ENCODE assay signal across 14 cellular contexts in genomic region chr9:88114968-88115612, GRCh38. TPM values are rescaled to one million over a fixed set of nuclear protein-coding genes. Genes with fewer than 3 reads are reported as not detected.
A peak's percentile ranks its signal among the peaks of the same experiment; 100 is the strongest.
DNase-seq lines count a peak whose midpoint lies in the region; ATAC-seq and TF ChIP-seq lines count a peak whose summit lies in the region.
"Not testable (repeated sequence)": the region's sequence is repeated elsewhere in the genome, so short reads cannot be mapped to it uniquely, and the experiment has no call there.
"Had no signal": no experiment of that assay in that cellular context is flagged by ENCODE, and none has a peak within 500 bp of the region (broad histone marks: within the 10 kb centered on the region; RNA-seq: fewer than 3 reads in every experiment).

No MANE protein-coding gene starts in this region.

- POLR2A ChIA-PET in activated CD4-positive, alpha-beta T cell treated with anti-CD3 and anti-CD28 coated beads, Interleukin-2, amount 10 ng/mL, durations not matched to agents 7 days and 5 days (lab: Charles Lee), result not testable (repeated sequence)

- H3K9ac ChIP-seq in H9 (ENCODE audit: extremely low read depth, insufficient read length, low read length); neuronal stem cell (ENCODE audit: low read depth, low read length, poor library complexity): not testable (repeated sequence)

- H2BK15ac ChIP-seq in H9 (ENCODE audit: low read depth, low read length); neuronal stem cell (ENCODE audit: low read length): not testable (repeated sequence)

- in situ Hi-C loops in transverse colon (cut with MboI; ENCODE audit: low pct_ligation_motif_present in 1 of 4, low pct_unique_long_range_greater_than_20kb in 1 of 4, low sequenced_read_pairs in 3 of 4), result not testable (repeated sequence)

- H3K14ac ChIP-seq in H9 (ENCODE audit: insufficient read depth, low read length); neuronal stem cell (ENCODE audit: low read length): not testable (repeated sequence)

- H4K5ac ChIP-seq in H9 (ENCODE audit: insufficient read length, low read depth, low read length), result not testable (repeated sequence)

- CTCF ChIA-PET in activated CD4-positive, alpha-beta T cell treated with anti-CD3 and anti-CD28 coated beads, Interleukin-2, amount 10 ng/mL, durations not matched to agents 7 days and 5 days (lab: Charles Lee), result not testable (repeated sequence)

- not testable (repeated sequence) for H3K4ac ChIP-seq in H9 (ENCODE audit: low read depth, low read length)
- H3K4ac ChIP-seq in neuronal stem cell (ENCODE audit: low read length), result peak overlapping the region; percentile 53

- H3K9me3 ChIP-seq in H9 (ENCODE audit: control insufficient read depth, low read depth, low read length); neuronal stem cell (replicated peaks in 1 of 2; ENCODE audit: control insufficient read depth in 2 of 2, insufficient read depth in 1 of 2, low read depth in 1 of 2, low read length in 2 of 2); transverse colon: not testable (repeated sequence)

- H2BK20ac ChIP-seq in H9 (ENCODE audit: low read depth, low read length, poor library complexity, severe bottlenecking), result not testable (repeated sequence)

- not testable (repeated sequence) for TF ChIP-seq EP300 in transverse colon (IDR thresholded peaks at IDR 0.05; ENCODE audit: low read depth)

- H3K56ac ChIP-seq in H9 (ENCODE audit: insufficient read length, low read depth, low read length), result not testable (repeated sequence)

- not testable (repeated sequence) for H3K9me3 Mint-ChIP-seq in H9; activated CD4-positive, alpha-beta T cell treated with anti-CD3 and anti-CD28 coated beads, Interleukin-2, amount 10 ng/mL, durations not matched to agents 7 days and 5 days

- DNase-seq in H9 (peak; percentile 14), ecto neural progenitor cell (ENCODE audit: low spot score) (peak; percentile 31), transverse colon (peak; percentile 11)
- not testable (repeated sequence) for DNase-seq in activated CD4-positive, alpha-beta T cell treated with anti-CD3 and anti-CD28 coated beads, Interleukin-2, amount 10 ng/mL, durations not matched to agents 7 days and 5 days; left colon; neuronal stem cell (ENCODE audit: low spot score)

- ATAC-seq in left colon, result peak; percentile 21

- H3K4me1 ChIP-seq in H9 (ENCODE audit: insufficient read depth, low read length); neuronal stem cell (ENCODE audit: control insufficient read depth in 2 of 2, insufficient read depth in 1 of 2, low read depth in 1 of 2, low read length in 2 of 2); transverse colon: not testable (repeated sequence)

- H3K4me1 Mint-ChIP-seq in H9; activated CD4-positive, alpha-beta T cell treated with anti-CD3 and anti-CD28 coated beads, Interleukin-2, amount 10 ng/mL, durations not matched to agents 7 days and 5 days: not testable (repeated sequence)

- H3K27me3 ChIP-seq in H9 (ENCODE audit: insufficient read depth, low read length); neuronal stem cell (ENCODE audit: control insufficient read depth in 3 of 3, insufficient read depth in 3 of 3, low read depth in 1 of 3, low read length in 3 of 3); transverse colon: not testable (repeated sequence)

- H2AK5ac ChIP-seq in H9 (ENCODE audit: insufficient read length, low read length); neuronal stem cell (ENCODE audit: low read depth, low read length): not testable (repeated sequence)

- not testable (repeated sequence) for H3K36me3 ChIP-seq in neuronal stem cell (replicated peaks in 1 of 2; ENCODE audit: control insufficient read depth in 2 of 2, insufficient read depth in 2 of 2, low read length in 2 of 2); transverse colon

- H3K27ac Mint-ChIP-seq in H9, result not testable (repeated sequence)
- H3K27ac Mint-ChIP-seq in activated CD4-positive, alpha-beta T cell treated with anti-CD3 and anti-CD28 coated beads, Interleukin-2, amount 10 ng/mL, durations not matched to agents 7 days and 5 days, result peak overlapping the region; percentile 50

- no CpG with 5 or more reads among the region's 13 CpGs for WGBS in H9 (ENCODE audit: extremely low coverage, insufficient read length, low lambda C conversion rate)
- WGBS in neuronal stem cell (ENCODE audit: extremely low coverage in 2 of 2, insufficient read length in 2 of 2, insufficient replicate concordance in 1 of 2), 2 donors, result no CpG with 5 or more reads among the region's 13 CpGs
- 72% methylated on average over 5 of the region's 13 CpGs; no CpG with 5 or more reads in 1 of the 2 donors for WGBS in transverse colon (ENCODE audit: low coverage in 1 of 2), 2 donors

- H3K4me2 ChIP-seq in H9 (ENCODE audit: insufficient read depth, insufficient read length, low read length); neuronal stem cell (ENCODE audit: insufficient read depth, low read length, poor library complexity, severe bottlenecking): not testable (repeated sequence)

- TF ChIP-seq CTCF in H9 (conservative IDR thresholded peaks at IDR 0.05); transverse colon (IDR thresholded peaks at IDR 0.05): not testable (repeated sequence)

- H3K23ac ChIP-seq in H9 (ENCODE audit: insufficient read length, low read depth, low read length); neuronal stem cell (ENCODE audit: low read depth, low read length, poor library complexity): not testable (repeated sequence)

- H3K23me2 ChIP-seq in H9 (ENCODE audit: insufficient read length, low read depth, low read length, poor library complexity, severe bottlenecking), result not testable (repeated sequence)

- H3K27ac ChIP-seq in H9 (ENCODE audit: insufficient read length, low read depth, low read length); neuronal stem cell (replicated peaks; ENCODE audit: low read length); transverse colon: not testable (repeated sequence)

- intact Hi-C loops in left colon (cut with DNase I, micrococcal nuclease); transverse colon (cut with DNase I; ENCODE audit: low total_unique reads): not testable (repeated sequence)

- H3K79me1 ChIP-seq in H9 (ENCODE audit: insufficient read depth, low read depth, low read length, poor library complexity, severe bottlenecking); neuronal stem cell (ENCODE audit: low read depth, low read length): not testable (repeated sequence)

- not testable (repeated sequence) for H3K27me3 Mint-ChIP-seq in H9 (ENCODE audit: low read depth); activated CD4-positive, alpha-beta T cell treated with anti-CD3 and anti-CD28 coated beads, Interleukin-2, amount 10 ng/mL, durations not matched to agents 7 days and 5 days

- H2BK120ac ChIP-seq in H9 (ENCODE audit: low read depth, low read length, poor library complexity, severe bottlenecking); neuronal stem cell (ENCODE audit: low read depth, low read length): not testable (repeated sequence)

- not testable (repeated sequence) for H4K20me1 ChIP-seq in H9 (ENCODE audit: control insufficient read depth, insufficient read depth, insufficient read length)

- H4K91ac ChIP-seq in H9 (ENCODE audit: insufficient read length, low read depth, low read length); neuronal stem cell (ENCODE audit: low read depth, low read length, poor library complexity): not testable (repeated sequence)

- not testable (repeated sequence) for H3K18ac ChIP-seq in H9 (ENCODE audit: insufficient read length, low read depth, low read length); neuronal stem cell (ENCODE audit: low read length)

- not testable (repeated sequence) for H3K79me2 ChIP-seq in H9 (ENCODE audit: insufficient read depth, low read length)

- TF ChIP-seq POLR2A in transverse colon (IDR thresholded peaks at IDR 0.05), result not testable (repeated sequence)

- not testable (repeated sequence) for H3K4me3 ChIP-seq in neuronal stem cell (ENCODE audit: low read length in 2 of 2); transverse colon

- H2BK12ac ChIP-seq in H9 (ENCODE audit: insufficient read length, low read depth, low read length); neuronal stem cell (ENCODE audit: low read length): not testable (repeated sequence)

- not testable (repeated sequence) for H4K8ac ChIP-seq in H9 (replicated peaks; ENCODE audit: insufficient read length, low read depth, low read length); neuronal stem cell (ENCODE audit: low read depth, low read length)

- H2BK5ac ChIP-seq in H9 (ENCODE audit: insufficient read length, low read length); neuronal stem cell (ENCODE audit: low read length): not testable (repeated sequence)

- not testable (repeated sequence) for H3K4me3 Mint-ChIP-seq in H9; activated CD4-positive, alpha-beta T cell treated with anti-CD3 and anti-CD28 coated beads, Interleukin-2, amount 10 ng/mL, durations not matched to agents 7 days and 5 days

- not testable (repeated sequence) for H3T11ph ChIP-seq in H9 (ENCODE audit: low read length)

- H3K36me3 Mint-ChIP-seq in H9 (ENCODE audit: insufficient read depth in 1 of 3, low read depth in 3 of 3); activated CD4-positive, alpha-beta T cell treated with anti-CD3 and anti-CD28 coated beads, Interleukin-2, amount 10 ng/mL, durations not matched to agents 7 days and 5 days (ENCODE audit: low read depth): not testable (repeated sequence)

- not testable (repeated sequence) for H2AFZ ChIP-seq in H9 (ENCODE audit: low read length); neuronal stem cell (ENCODE audit: low read length)

RNA-seq across cellular contexts. Expression of gene SPATA31C2, which starts 23.2 kb away (rescaled TPM):
- total RNA-seq in H9 (2021) (0.15 and 0.20 TPM in 2 replicates), left colon (not detected), transverse colon (not detected)
- under 1 TPM in 1 of 2 experiments, not detected in 1; 0.04 TPM for total RNA-seq in activated CD4-positive, alpha-beta T cell treated with anti-CD3 and anti-CD28 coated beads, Interleukin-2, amount 10 ng/mL, durations not matched to agents 7 days and 5 days
- 0.01 TPM for polyA plus RNA-seq in neuronal stem cell (2013, experiment 1 of 2)
- polyA plus RNA-seq in neuronal stem cell (2013, experiment 2 of 2), result not detected
- total RNA-seq: Calu3; CD4-positive, alpha-beta memory T cell; Daoy; G401; H4; HFFc6 had no signal
- polyA plus RNA-seq: A549, BJ had no signal
